31 cellular contexts compared by ENCODE assay signal in genomic region chr1:108553910-108554309, GRCh38.
"Had no signal": no experiment of that assay in that cellular context is flagged by ENCODE, and none has a peak within 500 bp of the region (broad histone marks: within the 10 kb centered on the region; RNA-seq: fewer than 3 reads in every experiment).

No MANE protein-coding gene starts in this region.

- H3K36me3 Mint-ChIP-seq: activated naive CD4-positive, alpha-beta T cell treated with anti-CD3 and anti-CD28 coated beads, Interleukin-2, amount 10 ng/mL, durations not matched to agents 7 days and 5 days; activated naive CD8-positive, alpha-beta T cell; WTC11 had no signal

- ATAC-seq: activated T-cell treated with anti-CD3 and anti-CD28 coated beads, Interleukin-2, amount 50 U/mL, for 72 hours; body of pancreas; effector memory CD8-positive, alpha-beta T cell; gastroesophageal sphincter; heart right ventricle; T-helper 17 cell; WTC11 had no signal

- H3K9me3 Mint-ChIP-seq: activated CD4-positive, alpha-beta memory T cell treated with anti-CD3 and anti-CD28 coated beads, Interleukin-2, amount 10 ng/mL, durations not matched to agents 7 days and 5 days; activated CD4-positive, alpha-beta T cell treated with anti-CD3 and anti-CD28 coated beads, Interleukin-2, amount 10 ng/mL, durations not matched to agents 7 days and 5 days; activated naive CD4-positive, alpha-beta T cell treated with anti-CD3 and anti-CD28 coated beads, Interleukin-2, amount 10 ng/mL, durations not matched to agents 7 days and 5 days; activated T-cell treated with anti-CD3 and anti-CD28 coated beads, Interleukin-2, amount 50 U/mL, for 24 hours; activated T-cell treated with anti-CD3 and anti-CD28 coated beads, Interleukin-2, amount 50 U/mL, for 72 hours; effector memory CD8-positive, alpha-beta T cell; T-helper 2 cell treated with Interferon-gamma antibody and Interleukin-4, amounts not matched to agents 5 μg/mL and 100 μg/mL, for 36 hours; WTC11 had no signal

- H3K27ac Mint-ChIP-seq: activated CD4-positive, alpha-beta memory T cell treated with anti-CD3 and anti-CD28 coated beads, Interleukin-2, amount 10 ng/mL, durations not matched to agents 7 days and 5 days; activated CD4-positive, alpha-beta T cell treated with anti-CD3 and anti-CD28 coated beads, Interleukin-2, amount 10 ng/mL, durations not matched to agents 7 days and 5 days; activated naive CD4-positive, alpha-beta T cell treated with anti-CD3 and anti-CD28 coated beads, Interleukin-2, amount 10 ng/mL, durations not matched to agents 7 days and 5 days; activated naive CD8-positive, alpha-beta T cell; activated T-cell treated with anti-CD3 and anti-CD28 coated beads, Interleukin-2, amount 50 U/mL, for 24 hours; activated T-cell treated with anti-CD3 and anti-CD28 coated beads, Interleukin-2, amount 50 U/mL, for 72 hours; effector memory CD8-positive, alpha-beta T cell; T-helper 17 cell; T-helper 2 cell treated with Interferon-gamma antibody and Interleukin-4, amounts not matched to agents 5 μg/mL and 100 μg/mL, for 36 hours; WTC11 had no signal

- DNase-seq: activated CD4-positive, alpha-beta memory T cell treated with anti-CD3 and anti-CD28 coated beads, Interleukin-2, amount 10 ng/mL, durations not matched to agents 7 days and 5 days; activated CD4-positive, alpha-beta T cell treated with anti-CD3 and anti-CD28 coated beads for 1 hour; activated CD4-positive, alpha-beta T cell treated with anti-CD3 and anti-CD28 coated beads for 4 hours; activated CD4-positive, alpha-beta T cell treated with anti-CD3 and anti-CD28 coated beads, Interleukin-2, amount 10 ng/mL, durations not matched to agents 7 days and 5 days; activated CD4-positive, alpha-beta T cell treated with anti-CD3 and anti-CD28 coated beads, Interleukin-2, amount 50 U/mL, for 4 hours; activated CD8-positive, alpha-beta memory T cell treated with anti-CD3 and anti-CD28 coated beads, Interleukin-2, amount 50 U/mL, for 48 hours; activated gamma-delta T cell; activated naive CD4-positive, alpha-beta T cell; activated naive CD4-positive, alpha-beta T cell treated with anti-CD3 and anti-CD28 coated beads, Interleukin-2, amount 10 ng/mL, durations not matched to agents 7 days and 5 days; activated T-cell treated with anti-CD3 and anti-CD28 coated beads for 4 hours; activated T-cell treated with anti-CD3 and anti-CD28 coated beads, Interleukin-2, amount 50 U/mL, for 24 hours; activated T-cell treated with anti-CD3 and anti-CD28 coated beads, Interleukin-2, amount 50 U/mL, for 72 hours; amygdala; aorta; body of pancreas; caudate nucleus; cortex of kidney; dermis blood vessel endothelial cell; effector CD4-positive, alpha-beta T cell; effector memory CD8-positive, alpha-beta T cell; erythroblast; foreskin melanocyte; heart right ventricle; T-helper 17 cell; T1000 had no signal

- H3K4me3 ChIP-seq: body of pancreas, esophagus muscularis mucosa, gastroesophageal sphincter, heart right ventricle, hepatocyte had no signal
